ENCODE assay signal across 29 cellular contexts in the genomic region with DNA sequence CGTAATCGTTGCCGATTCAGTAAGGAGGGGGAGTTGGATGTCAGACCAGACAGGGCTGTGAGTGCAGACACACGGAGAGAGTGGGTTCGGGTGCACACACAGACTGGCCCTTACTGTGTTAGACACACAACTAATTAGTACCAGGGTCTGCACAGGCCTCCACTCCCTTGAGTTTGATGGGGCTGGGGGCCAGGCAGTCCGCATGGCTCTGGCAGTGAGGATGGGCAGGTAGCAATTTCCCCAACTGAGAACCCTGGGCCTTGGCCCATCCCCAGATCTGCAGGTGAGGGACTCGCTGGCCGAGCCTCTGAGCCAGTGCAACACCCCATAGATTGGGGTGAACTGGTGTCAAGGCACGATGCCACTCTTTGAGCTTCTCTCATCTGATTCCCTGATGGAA. TPM values are rescaled to one million over a fixed set of nuclear protein-coding genes. Genes with fewer than 3 reads are reported as not detected.
"Had no signal": no experiment of that assay in that cellular context is flagged by ENCODE, and none has a peak within 500 bp of the region (broad histone marks: within the 10 kb centered on the region; RNA-seq: fewer than 3 reads in every experiment).

No MANE protein-coding gene starts in this region.

- H3K4me1 Mint-ChIP-seq: activated CD4-positive, alpha-beta T cell treated with anti-CD3 and anti-CD28 coated beads, Interleukin-2, amount 10 ng/mL, durations not matched to agents 24 days and 14 days had no signal

- H3K27ac Mint-ChIP-seq: activated CD4-positive, alpha-beta T cell treated with anti-CD3 and anti-CD28 coated beads, Interleukin-2, amount 10 ng/mL, durations not matched to agents 24 days and 14 days; activated CD8-positive, alpha-beta T cell treated with anti-CD3 and anti-CD28 coated beads, Interleukin-2, amount 10 ng/mL, durations not matched to agents 7 days and 5 days; activated naive CD4-positive, alpha-beta T cell treated with anti-CD3 and anti-CD28 coated beads for 36 hours; activated naive CD4-positive, alpha-beta T cell treated with anti-CD3 and anti-CD28 coated beads, Interleukin-2, amount 50 U/mL, for 72 hours; activated T-cell treated with anti-CD3 and anti-CD28 coated beads, Interleukin-2, amount 50 U/mL, for 24 hours had no signal

- H3K4me3 Mint-ChIP-seq: activated CD4-positive, alpha-beta T cell treated with anti-CD3 and anti-CD28 coated beads, Interleukin-2, amount 10 ng/mL, durations not matched to agents 24 days and 14 days; activated CD8-positive, alpha-beta T cell treated with anti-CD3 and anti-CD28 coated beads, Interleukin-2, amount 10 ng/mL, durations not matched to agents 7 days and 5 days; activated naive CD4-positive, alpha-beta T cell treated with anti-CD3 and anti-CD28 coated beads for 36 hours; activated T-cell treated with anti-CD3 and anti-CD28 coated beads, Interleukin-2, amount 50 U/mL, for 24 hours had no signal

- FAIRE-seq: astrocyte, bronchial epithelial cell had no signal

- H3K9me3 Mint-ChIP-seq: activated CD4-positive, alpha-beta T cell treated with anti-CD3 and anti-CD28 coated beads, Interleukin-2, amount 10 ng/mL, durations not matched to agents 24 days and 14 days; activated naive CD4-positive, alpha-beta T cell treated with anti-CD3 and anti-CD28 coated beads for 36 hours; activated naive CD4-positive, alpha-beta T cell treated with anti-CD3 and anti-CD28 coated beads, Interleukin-2, amount 50 U/mL, for 72 hours; activated T-cell treated with anti-CD3 and anti-CD28 coated beads, Interleukin-2, amount 50 U/mL, for 24 hours had no signal

- H3K4me3 ChIP-seq: adrenal gland, body of pancreas had no signal

- DNase-seq: activated CD4-positive, alpha-beta T cell treated with anti-CD3 and anti-CD28 coated beads for 1 hour; activated CD4-positive, alpha-beta T cell treated with anti-CD3 and anti-CD28 coated beads, Interleukin-2, amount 10 ng/mL, durations not matched to agents 24 days and 14 days; activated CD4-positive, alpha-beta T cell treated with anti-CD3 and anti-CD28 coated beads, Interleukin-2, amount 50 U/mL, for 48 hours; activated CD4-positive, CD25-positive, alpha-beta regulatory T cell; activated CD8-positive, alpha-beta T cell treated with anti-CD3 and anti-CD28 coated beads, Interleukin-2, amount 10 ng/mL, durations not matched to agents 7 days and 5 days; activated gamma-delta T cell treated with Interleukin-2 at 50 U/mL for 16 hours; activated naive CD4-positive, alpha-beta T cell treated with anti-CD3 and anti-CD28 coated beads for 36 hours; activated T-cell treated with anti-CD3 and anti-CD28 coated beads, Interleukin-2, amount 50 U/mL, for 24 hours; adrenal gland; body of pancreas; MM.1S; MV-4-11; NCI-H1092 treated with DMSO at 0.1 percent for 48 hours; NCI-H1694; NCI-H1930; NCI-H2081 treated with DMSO at 0.1 percent for 48 hours; NCI-H345; NCI-H524 treated with DMSO at 0.1 percent for 48 hours; RPMI8226; SW 1271; T-helper 1 cell; T-helper 2 cell; T-helper 9 cell; WERI-Rb-1 had no signal

- H3K27me3 ChIP-seq: adrenal gland, body of pancreas had no signal

- H3K36me3 Mint-ChIP-seq: activated naive CD4-positive, alpha-beta T cell treated with anti-CD3 and anti-CD28 coated beads, Interleukin-2, amount 50 U/mL, for 72 hours had no signal

- H3K36me3 ChIP-seq: WERI-Rb-1 had no signal

- ATAC-seq: activated CD8-positive, alpha-beta T cell treated with anti-CD3 and anti-CD28 coated beads, Interleukin-2, amount 10 ng/mL, durations not matched to agents 7 days and 5 days; activated naive CD4-positive, alpha-beta T cell treated with anti-CD3 and anti-CD28 coated beads, Interleukin-2, amount 50 U/mL, for 72 hours; body of pancreas; Panc1; Right ventricle myocardium inferior had no signal

- H3K27me3 Mint-ChIP-seq: activated T-cell treated with anti-CD3 and anti-CD28 coated beads, Interleukin-2, amount 50 U/mL, for 24 hours had no signal

RNA-seq across cellular contexts. Expression of a gene that starts 51.2 kb away (rescaled TPM):
- total RNA-seq: activated CD4-positive, alpha-beta T cell treated with anti-CD3 and anti-CD28 coated beads, Interleukin-2, amount 10 ng/mL, durations not matched to agents 24 days and 14 days; activated CD8-positive, alpha-beta T cell treated with anti-CD3 and anti-CD28 coated beads, Interleukin-2, amount 10 ng/mL, durations not matched to agents 7 days and 5 days; activated naive CD4-positive, alpha-beta T cell treated with anti-CD3 and anti-CD28 coated beads for 36 hours; activated naive CD4-positive, alpha-beta T cell treated with anti-CD3 and anti-CD28 coated beads, Interleukin-2, amount 50 U/mL, for 72 hours had no signal
